ENCODE assay signal across 13 cellular contexts in genomic region chr6:1797801-1798200, GRCh38.
DNase-seq lines count a peak whose midpoint lies in the region; ATAC-seq and TF ChIP-seq lines count a peak whose summit lies in the region.
"Had no signal": no experiment of that assay in that cellular context is flagged by ENCODE, and none has a peak within 500 bp of the region (broad histone marks: within the 10 kb centered on the region; RNA-seq: fewer than 3 reads in every experiment).

No MANE protein-coding gene starts in this region.

- peak overlapping the region in 1 of 2 donors; percentile 23 for H3K4me3 ChIP-seq in ascending aorta
- H3K4me3 ChIP-seq: lower lobe of right lung had no signal

- no peaks in the 10 kb centered on the region for H3K9me3 Mint-ChIP-seq in activated CD8-positive, alpha-beta memory T cell treated with anti-CD3 and anti-CD28 coated beads, Interleukin-2, amount 10 ng/mL, durations not matched to agents 7 days and 5 days (ENCODE audit: low read depth)
- no peaks in the 10 kb centered on the region for H3K9me3 Mint-ChIP-seq in progenitor cell of endocrine pancreas (ENCODE audit: low read depth)

- intact Hi-C loops in ascending aorta (cut with DNase I): no loop called here

- H3K27ac ChIP-seq in ascending aorta: peak overlapping the region; percentile 17 to 37
- H3K27ac ChIP-seq: C4-2B, lower lobe of right lung had no signal

- no peaks in the 10 kb centered on the region for H3K27me3 ChIP-seq in ascending aorta

- no peaks in the 10 kb centered on the region for H3K36me3 ChIP-seq in ascending aorta
- H3K36me3 ChIP-seq: lower lobe of right lung had no signal

- no peak for TF ChIP-seq CTCF in ascending aorta (IDR thresholded peaks at IDR 0.05)
- no peak for TF ChIP-seq CTCF in progenitor cell of endocrine pancreas (IDR thresholded peaks at IDR 0.05; ENCODE audit: unreplicated experiment)

- H3K27me3 Mint-ChIP-seq in activated CD8-positive, alpha-beta memory T cell treated with anti-CD3 and anti-CD28 coated beads, Interleukin-2, amount 10 ng/mL, durations not matched to agents 7 days and 5 days: no peaks in the 10 kb centered on the region
- peaks cover 3% of the 10 kb centered on the region for H3K27me3 Mint-ChIP-seq in progenitor cell of endocrine pancreas

- CTCF ChIA-PET in activated CD8-positive, alpha-beta memory T cell treated with anti-CD3 and anti-CD28 coated beads, Interleukin-2, amount 10 ng/mL, durations not matched to agents 7 days and 5 days (lab: Charles Lee): interaction anchor here (0.6 to 1.2 kb wide), 2 partner anchors 13 to 582 kb away, joined by 3 read pairs; no protein-coding TSS in a partner anchor

- H3K9me3 ChIP-seq in ascending aorta: no peaks in the 10 kb centered on the region
- H3K9me3 ChIP-seq: lower lobe of right lung had no signal

- H3K4me3 Mint-ChIP-seq in activated CD8-positive, alpha-beta memory T cell treated with anti-CD3 and anti-CD28 coated beads, Interleukin-2, amount 10 ng/mL, durations not matched to agents 7 days and 5 days: no peak overlapping the region
- H3K4me3 Mint-ChIP-seq in progenitor cell of endocrine pancreas (ENCODE audit: low read depth): no peak overlapping the region

- DNase-seq in ELR (ENCODE audit: low read depth): peak; percentile 30
- no peak for DNase-seq in ascending aorta (ENCODE audit: low spot score in 2 of 2)
- peak; percentile 65 to 73 for DNase-seq in lung microvascular endothelial cell (ENCODE audit: low read depth in 2 of 2)
- DNase-seq in DMS79 treated with DMSO at 0.1 percent for 48 hours (lab: John Stamatoyannopoulos, UW): no peak
- no peak for DNase-seq in activated CD8-positive, alpha-beta memory T cell treated with anti-CD3 and anti-CD28 coated beads, Interleukin-2, amount 10 ng/mL, durations not matched to agents 7 days and 5 days
- DNase-seq in progenitor cell of endocrine pancreas (ENCODE audit: low spot score, unreplicated experiment): no peak
- DNase-seq: amygdala, lower lobe of right lung, SIG-M5 had no signal

- peaks cover 0 to 15% of the 10 kb centered on the region in 2 donors for H3K4me1 ChIP-seq in ascending aorta
- H3K4me1 ChIP-seq: lower lobe of right lung had no signal

- no peaks in the 10 kb centered on the region for H3K36me3 Mint-ChIP-seq in activated CD8-positive, alpha-beta memory T cell treated with anti-CD3 and anti-CD28 coated beads, Interleukin-2, amount 10 ng/mL, durations not matched to agents 7 days and 5 days
- H3K36me3 Mint-ChIP-seq in progenitor cell of endocrine pancreas (ENCODE audit: insufficient read depth): no peaks in the 10 kb centered on the region

- peaks cover 9% of the 10 kb centered on the region for H3K4me1 Mint-ChIP-seq in activated CD8-positive, alpha-beta memory T cell treated with anti-CD3 and anti-CD28 coated beads, Interleukin-2, amount 10 ng/mL, durations not matched to agents 7 days and 5 days
- peaks cover 18% of the 10 kb centered on the region for H3K4me1 Mint-ChIP-seq in progenitor cell of endocrine pancreas (ENCODE audit: low read depth)

- ATAC-seq in HG03039 (IDR thresholded peaks at IDR 0.05; ENCODE audit: unreplicated experiment) (peak; percentile 21), GM19463 (IDR thresholded peaks at IDR 0.05; ENCODE audit: unreplicated experiment) (no peak)
- ATAC-seq in activated CD8-positive, alpha-beta memory T cell treated with anti-CD3 and anti-CD28 coated beads, Interleukin-2, amount 10 ng/mL, durations not matched to agents 7 days and 5 days: no peak
- ATAC-seq: lower lobe of right lung, sciatic nerve had no signal

- H3K27ac Mint-ChIP-seq in activated CD8-positive, alpha-beta memory T cell treated with anti-CD3 and anti-CD28 coated beads, Interleukin-2, amount 10 ng/mL, durations not matched to agents 7 days and 5 days: no peak overlapping the region
- no peak overlapping the region for H3K27ac Mint-ChIP-seq in progenitor cell of endocrine pancreas

Comparison
In these comparisons a context has a peak if more than half of its experiments do, and no peak if none do; other contexts are left out.
1. DNase-seq: peak in ELR (single experiment) and lung microvascular endothelial cell (2 of 2); none in ascending aorta (0 of 2), DMS79 treated with DMSO at 0.1 percent for 48 hours (single experiment), activated CD8-positive, alpha-beta memory T cell treated with anti-CD3 and anti-CD28 coated beads, Interleukin-2, amount 10 ng/mL, durations not matched to agents 7 days and 5 days (single experiment) and progenitor cell of endocrine pancreas (single experiment).